In genomic region chr10:132624847-132625839, GRCh38 we compare ENCODE assay signal across 10 cellular contexts.
DNase-seq lines count a peak whose midpoint lies in the region; ATAC-seq and TF ChIP-seq lines count a peak whose summit lies in the region.
"Had no signal": no experiment of that assay in that cellular context is flagged by ENCODE, and none has a peak within 500 bp of the region (broad histone marks: within the 10 kb centered on the region; RNA-seq: fewer than 3 reads in every experiment).

No MANE protein-coding gene starts in this region.

- intact Hi-C loops in activated naive CD4-positive, alpha-beta T cell treated with anti-CD3 and anti-CD28 coated beads for 36 hours (cut with micrococcal nuclease) = no loop called here
- intact Hi-C loops in upper lobe of right lung (cut with DNase I) = no loop called here

- no peaks in the 10 kb centered on the region for H3K27me3 ChIP-seq in upper lobe of right lung
- H3K27me3 ChIP-seq in MM.1S (replicated peaks; ENCODE audit: insufficient read depth, low read length) = no peaks in the 10 kb centered on the region

- no peak overlapping the region for H3K9ac ChIP-seq in MM.1S (ENCODE audit: low read length)

- TF ChIP-seq CTCF in fibroblast of the aortic adventitia (IDR thresholded peaks at IDR 0.05; ENCODE audit: insufficient read depth, low read length) (no peak), upper lobe of right lung (IDR thresholded peaks at IDR 0.05) (no peak), MM.1S (IDR thresholded peaks at IDR 0.05; ENCODE audit: low read length) (no peak)

- H3K27ac Mint-ChIP-seq in activated naive CD4-positive, alpha-beta T cell treated with anti-CD3 and anti-CD28 coated beads for 36 hours = no peak overlapping the region
- H3K27ac Mint-ChIP-seq in naive B cell = peak overlapping the region in 4 of 6 donors; percentile 19 to 82 (median 64)

- H2AFZ ChIP-seq in MM.1S (ENCODE audit: low read length) = no peak overlapping the region

- no peak overlapping the region for H3K4me2 ChIP-seq in MM.1S (ENCODE audit: low read depth, low read length)

- H3F3A ChIP-seq in MM.1S (ENCODE audit: insufficient read depth, low read length) = no peaks in the 10 kb centered on the region

- peaks cover 9% of the 10 kb centered on the region for H3K9me3 Mint-ChIP-seq in activated naive CD4-positive, alpha-beta T cell treated with anti-CD3 and anti-CD28 coated beads for 36 hours
- peaks cover 3 to 19% (median 13%) of the 10 kb centered on the region in 7 donors for H3K9me3 Mint-ChIP-seq in naive B cell

- peak; percentile 3 for DNase-seq in activated naive CD4-positive, alpha-beta T cell treated with anti-CD3 and anti-CD28 coated beads for 36 hours
- no peak for DNase-seq in activated naive CD4-positive, alpha-beta T cell (lab: John Stamatoyannopoulos, UW)
- DNase-seq in fibroblast of the aortic adventitia (ENCODE audit: low read depth) = peak; percentile 19
- DNase-seq in naive B cell = no peak
- DNase-seq in upper lobe of right lung = peak; percentile 58
- DNase-seq in SHP77 treated with DMSO at 0.1 percent for 48 hours (lab: John Stamatoyannopoulos, UW) = no peak
- no peak for DNase-seq in NCI-H526 treated with DMSO at 0.1 percent for 48 hours (lab: John Stamatoyannopoulos, UW)
- no peak for DNase-seq in MM.1S
- DNase-seq: NCI-H446 treated with DMSO at 0.1 percent for 48 hours, SHP77 had no signal

- CTCF ChIA-PET in activated naive CD4-positive, alpha-beta T cell treated with anti-CD3 and anti-CD28 coated beads for 36 hours (lab: Charles Lee) = no interaction called here

- H3K27me3 Mint-ChIP-seq in activated naive CD4-positive, alpha-beta T cell treated with anti-CD3 and anti-CD28 coated beads for 36 hours (ENCODE audit: low read depth) = no peaks in the 10 kb centered on the region
- no peaks in the 10 kb centered on the region for H3K27me3 Mint-ChIP-seq in naive B cell

- H3K9me2 ChIP-seq in MM.1S (replicated peaks; ENCODE audit: insufficient read depth, low read length) = no peaks in the 10 kb centered on the region

- H3K9me3 ChIP-seq in upper lobe of right lung (peaks cover 4% of the 10 kb centered on the region), MM.1S (replicated peaks; ENCODE audit: insufficient read depth, low read length) (no peaks in the 10 kb centered on the region)

- peaks cover 7% of the 10 kb centered on the region for H3K36me3 Mint-ChIP-seq in activated naive CD4-positive, alpha-beta T cell treated with anti-CD3 and anti-CD28 coated beads for 36 hours (ENCODE audit: low read depth)
- H3K36me3 Mint-ChIP-seq in naive B cell = peaks cover 12 to 16% of the 10 kb centered on the region in 2 donors

- no peak overlapping the region for H3K27ac ChIP-seq in upper lobe of right lung
- H3K27ac ChIP-seq in MM.1S (ENCODE audit: low read length) = no peak overlapping the region

- H3K4me3 Mint-ChIP-seq in activated naive CD4-positive, alpha-beta T cell treated with anti-CD3 and anti-CD28 coated beads for 36 hours = no peak overlapping the region
- H3K4me3 Mint-ChIP-seq in naive B cell = no peak overlapping the region

- H3K4me1 ChIP-seq in upper lobe of right lung (peaks cover 28% of the 10 kb centered on the region), MM.1S (ENCODE audit: low read length) (no peaks in the 10 kb centered on the region)

- no peaks in the 10 kb centered on the region for H4K20me1 ChIP-seq in MM.1S (ENCODE audit: insufficient read depth, low read length)

- peak in 1 of 2 donors; percentile 14 for ATAC-seq in naive B cell (ENCODE audit: low read depth in 2 of 2)
- ATAC-seq in upper lobe of right lung = peak; percentile 19

- H3K4me1 Mint-ChIP-seq in activated naive CD4-positive, alpha-beta T cell treated with anti-CD3 and anti-CD28 coated beads for 36 hours (ENCODE audit: low read depth) = peaks cover 28% of the 10 kb centered on the region
- peaks cover 47 to 55% (median 53%) of the 10 kb centered on the region in 3 donors for H3K4me1 Mint-ChIP-seq in naive B cell

- H3K4me3 ChIP-seq in fibroblast of the aortic adventitia (ENCODE audit: low read depth, low read length) (no peak overlapping the region), upper lobe of right lung (no peak overlapping the region), MM.1S (ENCODE audit: low read length) (no peak overlapping the region)

- H3K79me2 ChIP-seq in MM.1S (ENCODE audit: low read length) = no peaks in the 10 kb centered on the region

- no peaks in the 10 kb centered on the region for H3K36me3 ChIP-seq in upper lobe of right lung
- H3K36me3 ChIP-seq in MM.1S (replicated peaks; ENCODE audit: insufficient read depth, low read length) = no peaks in the 10 kb centered on the region

Comparison
In these comparisons a context has a peak if more than half of its experiments do, and no peak if none do; other contexts are left out.
1. DNase-seq: peak in activated naive CD4-positive, alpha-beta T cell treated with anti-CD3 and anti-CD28 coated beads for 36 hours (single experiment), fibroblast of the aortic adventitia (single experiment) and upper lobe of right lung (single experiment); none in activated naive CD4-positive, alpha-beta T cell (0 of 4), naive B cell (single experiment), SHP77 treated with DMSO at 0.1 percent for 48 hours (single experiment), NCI-H526 treated with DMSO at 0.1 percent for 48 hours (single experiment) and MM.1S (single experiment).